22 cellular contexts compared by ENCODE assay signal in genomic region chr1:26749458-26749857, GRCh38. TPM values are rescaled to one million over a fixed set of nuclear protein-coding genes. Genes with fewer than 3 reads are reported as not detected.
DNase-seq lines count a peak whose midpoint lies in the region; ATAC-seq and TF ChIP-seq lines count a peak whose summit lies in the region.
"Had no signal": no experiment of that assay in that cellular context is flagged by ENCODE, and none has a peak within 500 bp of the region (broad histone marks: within the 10 kb centered on the region; RNA-seq: fewer than 3 reads in every experiment).

No MANE protein-coding gene starts in this region.

- no peaks in the 10 kb centered on the region for H3K9me3 Mint-ChIP-seq in stimulated activated naive CD8-positive, alpha-beta T cell treated with anti-CD3 and anti-CD28 coated beads, Interleukin-15, Interleukin-2, amounts not matched to agents 100 ng/mL and 50 ng/mL, for 24 hours
- no peaks in the 10 kb centered on the region for H3K9me3 Mint-ChIP-seq in stimulated activated naive CD8-positive, alpha-beta T cell treated with anti-CD3 and anti-CD28 coated beads, Interleukin-15, amount 100 ng/mL, for 72 hours
- H3K9me3 Mint-ChIP-seq in nephron progenitor cell (no peaks in the 10 kb centered on the region), HFFc6 (no peaks in the 10 kb centered on the region)
- H3K9me3 Mint-ChIP-seq: activated T-helper 2 cell treated with anti-CD3 and anti-CD28 coated beads, Interferon-gamma antibody, Interleukin-2, Interleukin-4, amounts not matched to agents 10 μg/mL and 5 μg/mL and 100 μg/mL, durations not matched to agents 14 hours and 24 hours and 36 hours; GM23338 had no signal

- H3K4me3 Mint-ChIP-seq in stimulated activated naive CD8-positive, alpha-beta T cell treated with anti-CD3 and anti-CD28 coated beads, Interleukin-15, Interleukin-2, amounts not matched to agents 100 ng/mL and 50 ng/mL, for 24 hours: no peak overlapping the region
- no peak overlapping the region for H3K4me3 Mint-ChIP-seq in stimulated activated naive CD8-positive, alpha-beta T cell treated with anti-CD3 and anti-CD28 coated beads, Interleukin-15, amount 100 ng/mL, for 72 hours
- no peak overlapping the region for H3K4me3 Mint-ChIP-seq in nephron progenitor cell
- H3K4me3 Mint-ChIP-seq in HFFc6: no peak overlapping the region
- H3K4me3 Mint-ChIP-seq: GM23338 had no signal

- TF ChIP-seq CTCF in nephron progenitor cell (IDR thresholded peaks at IDR 0.05) (no peak), HFFc6 (IDR thresholded peaks at IDR 0.05) (no peak)

- H3K4me1 Mint-ChIP-seq in stimulated activated naive CD8-positive, alpha-beta T cell treated with anti-CD3 and anti-CD28 coated beads, Interleukin-15, Interleukin-2, amounts not matched to agents 100 ng/mL and 50 ng/mL, for 24 hours (ENCODE audit: low read depth): peaks cover 92% of the 10 kb centered on the region
- peaks cover 87% of the 10 kb centered on the region for H3K4me1 Mint-ChIP-seq in stimulated activated naive CD8-positive, alpha-beta T cell treated with anti-CD3 and anti-CD28 coated beads, Interleukin-15, amount 100 ng/mL, for 72 hours
- H3K4me1 Mint-ChIP-seq in nephron progenitor cell: peaks cover 1% of the 10 kb centered on the region
- peaks cover 58% of the 10 kb centered on the region for H3K4me1 Mint-ChIP-seq in HFFc6 (ENCODE audit: low read depth)

- no peak for DNase-seq in stimulated activated naive CD8-positive, alpha-beta T cell treated with anti-CD3 and anti-CD28 coated beads, Interleukin-15, amount 100 ng/mL, for 72 hours
- DNase-seq in astrocyte of the hippocampus (ENCODE audit: low read depth, low spot score): peak; percentile 43
- DNase-seq in nephron progenitor cell: no peak
- DNase-seq in NCI-H1930 (lab: John Stamatoyannopoulos, UW): no peak
- no peak for DNase-seq in HFFc6
- DNase-seq in NCI-H1092 treated with DMSO at 0.1 percent for 48 hours (lab: John Stamatoyannopoulos, UW): no peak
- DNase-seq in SHP77 treated with DMSO at 0.1 percent for 48 hours (lab: John Stamatoyannopoulos, UW): no peak
- DNase-seq: activated CD4-positive, CD25-positive, alpha-beta regulatory T cell treated with anti-CD3 and anti-CD28 coated beads, Interleukin-2, amount 50 U/mL, for 72 hours; C1 segment of cervical spinal cord; erythroblast; foreskin fibroblast; NCI-H1092; NCI-H2081 treated with DMSO at 0.1 percent for 48 hours; NCI-H446 treated with DMSO at 0.1 percent for 48 hours; OCI-M1; spleen; stimulated activated CD4-positive, alpha-beta T cell treated with anti-CD3 and anti-CD28 coated beads, Interleukin-4, amount 100 ng/mL, for 4 hours had no signal

- peaks cover 81% of the 10 kb centered on the region for H3K36me3 Mint-ChIP-seq in stimulated activated naive CD8-positive, alpha-beta T cell treated with anti-CD3 and anti-CD28 coated beads, Interleukin-15, Interleukin-2, amounts not matched to agents 100 ng/mL and 50 ng/mL, for 24 hours (ENCODE audit: low read depth)
- H3K36me3 Mint-ChIP-seq in nephron progenitor cell (ENCODE audit: low read depth) (peaks cover 94% of the 10 kb centered on the region), HFFc6 (ENCODE audit: low read depth) (peaks cover 48% of the 10 kb centered on the region)

- ATAC-seq in stimulated activated naive CD8-positive, alpha-beta T cell treated with anti-CD3 and anti-CD28 coated beads, Interleukin-15, amount 100 ng/mL, for 72 hours: no peak
- ATAC-seq: GM23338, left lobe of liver, Right ventricle myocardium inferior had no signal

- H3K27ac Mint-ChIP-seq in stimulated activated naive CD8-positive, alpha-beta T cell treated with anti-CD3 and anti-CD28 coated beads, Interleukin-15, Interleukin-2, amounts not matched to agents 100 ng/mL and 50 ng/mL, for 24 hours: peak overlapping the region; percentile 67
- H3K27ac Mint-ChIP-seq in stimulated activated naive CD8-positive, alpha-beta T cell treated with anti-CD3 and anti-CD28 coated beads, Interleukin-15, amount 100 ng/mL, for 72 hours: peak overlapping the region in 1 of 2 donors; percentile 27
- peak overlapping the region; percentile 92 for H3K27ac Mint-ChIP-seq in nephron progenitor cell
- H3K27ac Mint-ChIP-seq in HFFc6: no peak overlapping the region
- H3K27ac Mint-ChIP-seq: activated T-helper 2 cell treated with anti-CD3 and anti-CD28 coated beads, Interferon-gamma antibody, Interleukin-2, Interleukin-4, amounts not matched to agents 10 μg/mL and 5 μg/mL and 100 μg/mL, durations not matched to agents 14 hours and 24 hours and 36 hours; GM23338 had no signal

- no peaks in the 10 kb centered on the region for H3K27me3 Mint-ChIP-seq in stimulated activated naive CD8-positive, alpha-beta T cell treated with anti-CD3 and anti-CD28 coated beads, Interleukin-15, Interleukin-2, amounts not matched to agents 100 ng/mL and 50 ng/mL, for 24 hours
- no peaks in the 10 kb centered on the region for H3K27me3 Mint-ChIP-seq in stimulated activated naive CD8-positive, alpha-beta T cell treated with anti-CD3 and anti-CD28 coated beads, Interleukin-15, amount 100 ng/mL, for 72 hours
- H3K27me3 Mint-ChIP-seq in nephron progenitor cell (ENCODE audit: low read depth, poor library complexity) (peaks cover 2% of the 10 kb centered on the region), HFFc6 (ENCODE audit: insufficient read depth) (no peaks in the 10 kb centered on the region; the same call in 1 of the 2 replicates)

RNA-seq across cellular contexts. Expression of gene PIGV, which starts 38.3 kb away (rescaled TPM):
- 10 to 100 TPM; 11.5 to 16.4 (median 13.6) TPM for total RNA-seq in HFFc6 (2021; fragmentation: NEBNext Ultra II Directional; extraction: Animal tissue kit (Norgen Biotek cat#: 25700))

RNA-seq across cellular contexts. Expression of gene ARID1A, which starts 53.6 kb away (rescaled TPM):
- total RNA-seq in HFFc6 (2021; fragmentation: NEBNext Ultra II Directional; extraction: Animal tissue kit (Norgen Biotek cat#: 25700)): 10 to 100 TPM; 46.1 to 51.2 (median 49.2) TPM
